Comparison of ENCODE assay signal across 17 cellular contexts in genomic region chr9:127553793-127554192, GRCh38. TPM values are rescaled to one million over a fixed set of nuclear protein-coding genes. Genes with fewer than 3 reads are reported as not detected.
A peak's percentile ranks its signal among the peaks of the same experiment; 100 is the strongest.
DNase-seq lines count a peak whose midpoint lies in the region; TF ChIP-seq lines count a peak whose summit lies in the region.
"Had no signal": no experiment of that assay in that cellular context is flagged by ENCODE, and none has a peak within 500 bp of the region (broad histone marks: within the 10 kb centered on the region; RNA-seq: fewer than 3 reads in every experiment).

No MANE protein-coding gene starts in this region.

- no peak for TF ChIP-seq CTCF in MCF 10A (IDR thresholded peaks at IDR 0.05; ENCODE audit: unreplicated experiment)
- no peak for TF ChIP-seq CTCF in mammary epithelial cell (conservative IDR thresholded peaks at IDR 0.05 in 1 of 2, IDR thresholded peaks at IDR 0.05 in 1 of 2; ENCODE audit: extremely low read depth in 1 of 2, insufficient read depth in 1 of 2, low read depth in 1 of 2, low read length in 2 of 2)
- no peak for TF ChIP-seq CTCF in ascending aorta (IDR thresholded peaks at IDR 0.05)
- no peak for TF ChIP-seq CTCF in type B pancreatic cell (conservative IDR thresholded peaks at IDR 0.05)
- TF ChIP-seq CTCF in progenitor cell of endocrine pancreas (IDR thresholded peaks at IDR 0.05; ENCODE audit: unreplicated experiment): no peak
- no peak for TF ChIP-seq CTCF in dorsolateral prefrontal cortex (IDR thresholded peaks at IDR 0.05 in 54 of 56, conservative IDR thresholded peaks at IDR 0.05 in 2 of 56; ENCODE audit: low read depth in 1 of 56, partially characterized antibody in 56 of 56)

- BruUV-seq in MCF 10A (replicated peaks; lab: Mats Ljungman, UMichigan) (no TSS peak), mammary epithelial cell (replicated peaks; lab: Mats Ljungman, UMichigan) (no TSS peak)

- peaks cover 3% of the 10 kb centered on the region for H3K36me3 ChIP-seq in mammary epithelial cell (ENCODE audit: insufficient read depth, low read length)
- peaks cover 0 to 2% of the 10 kb centered on the region in 2 donors for H3K36me3 ChIP-seq in ascending aorta
- peaks cover 6 to 7% of the 10 kb centered on the region in 2 donors for H3K36me3 ChIP-seq in muscle layer of duodenum (ENCODE audit: control insufficient read depth in 1 of 2, insufficient read depth in 2 of 2, low read length in 2 of 2)

- no peak overlapping the region for H3K4me2 ChIP-seq in mammary epithelial cell (ENCODE audit: insufficient read depth, low read depth, low read length)

- peaks cover 8% of the 10 kb centered on the region for H4K20me1 ChIP-seq in mammary epithelial cell (ENCODE audit: insufficient read depth, low read length)

- H3K4me3 ChIP-seq in mammary epithelial cell (replicated peaks in 1 of 3; ENCODE audit: insufficient read depth in 1 of 3, low read depth in 2 of 3, low read length in 3 of 3) (no peak overlapping the region), ascending aorta (no peak overlapping the region), muscle layer of duodenum (ENCODE audit: low read depth in 1 of 2, low read length in 2 of 2) (no peak overlapping the region), dorsolateral prefrontal cortex (no peak overlapping the region)

- peaks cover 98% of the 10 kb centered on the region for H3K79me2 ChIP-seq in mammary epithelial cell (ENCODE audit: insufficient read depth, low read length)

- POLR2A ChIA-PET in MCF 10A (lab: Yijun Ruan, JAX): interaction anchor here (0.6 to 5.2 kb wide), 4 partner anchors 8 to 53 kb away, joined by 3 to 24 read pairs (median 7); no protein-coding TSS in a partner anchor

- intact Hi-C loops in MCF 10A (cut with micrococcal nuclease) (no loop called here), mammary epithelial cell (cut with micrococcal nuclease) (no loop called here), ascending aorta (cut with DNase I) (no loop called here), dorsolateral prefrontal cortex (cut with DNase I) (no loop called here)

- no peaks in the 10 kb centered on the region for H3K27me3 Mint-ChIP-seq in MCF 10A (ENCODE audit: insufficient read depth, unreplicated experiment)
- no peaks in the 10 kb centered on the region for H3K27me3 Mint-ChIP-seq in type B pancreatic cell
- H3K27me3 Mint-ChIP-seq in progenitor cell of endocrine pancreas: no peaks in the 10 kb centered on the region
- peaks cover 0 to 2% (median 1%) of the 10 kb centered on the region in 3 donors for H3K27me3 Mint-ChIP-seq in immature natural killer cell (ENCODE audit: low read depth in 3 of 3)
- H3K27me3 Mint-ChIP-seq: activated naive CD8-positive, alpha-beta T cell; naive thymus-derived CD8-positive, alpha-beta T cell; stimulated activated naive B cell treated with anti-CD40 and anti-IgM and Interleukin-4, amounts not matched to agents 10 μg/mL and 1 μg/mL and 100 μg/mL, for 72 hours had no signal

- no peak overlapping the region for H3K27ac ChIP-seq in mammary epithelial cell (ENCODE audit: insufficient read depth, low read depth, low read length)
- peak overlapping the region; percentile 3 to 26 for H3K27ac ChIP-seq in ascending aorta
- H3K27ac ChIP-seq in muscle layer of duodenum (ENCODE audit: low read length): peak overlapping the region; percentile 36
- H3K27ac ChIP-seq in dorsolateral prefrontal cortex: no peak overlapping the region

- H3K9ac ChIP-seq in mammary epithelial cell (ENCODE audit: insufficient read depth, low read length): no peak overlapping the region

- in situ Hi-C loops in mammary epithelial cell (cut with MboI; ENCODE audit: low sequenced_read_pairs in 2 of 2): no loop called here

- H3K27me3 ChIP-seq in mammary epithelial cell (ENCODE audit: insufficient read depth, low read length): no peaks in the 10 kb centered on the region
- H3K27me3 ChIP-seq in ascending aorta: no peaks in the 10 kb centered on the region
- H3K27me3 ChIP-seq in muscle layer of duodenum (ENCODE audit: low read depth, low read length): no peaks in the 10 kb centered on the region
- H3K27me3 ChIP-seq in dorsolateral prefrontal cortex: no peaks in the 10 kb centered on the region

- H3K9me3 ChIP-seq in mammary epithelial cell (replicated peaks; ENCODE audit: insufficient read depth, low read length) (no peaks in the 10 kb centered on the region), ascending aorta (no peaks in the 10 kb centered on the region), muscle layer of duodenum (ENCODE audit: control insufficient read depth in 1 of 2, low read length in 2 of 2) (no peaks in the 10 kb centered on the region)

- H3K36me3 Mint-ChIP-seq in MCF 10A (ENCODE audit: insufficient read depth, unreplicated experiment) (peaks cover 58% of the 10 kb centered on the region), type B pancreatic cell (peaks cover 20% of the 10 kb centered on the region), progenitor cell of endocrine pancreas (ENCODE audit: insufficient read depth) (no peaks in the 10 kb centered on the region), immature natural killer cell (no peaks in the 10 kb centered on the region)
- H3K36me3 Mint-ChIP-seq: activated naive CD8-positive, alpha-beta T cell; naive thymus-derived CD8-positive, alpha-beta T cell; stimulated activated naive B cell treated with anti-CD40 and anti-IgM and Interleukin-4, amounts not matched to agents 10 μg/mL and 1 μg/mL and 100 μg/mL, for 72 hours had no signal

- H3K4me3 Mint-ChIP-seq in MCF 10A (ENCODE audit: unreplicated experiment) (no peak overlapping the region), type B pancreatic cell (peak overlapping the region; percentile 67), progenitor cell of endocrine pancreas (ENCODE audit: low read depth) (no peak overlapping the region), immature natural killer cell (no peak overlapping the region)
- H3K4me3 Mint-ChIP-seq: activated naive CD8-positive, alpha-beta T cell; stimulated activated naive B cell treated with anti-CD40 and anti-IgM and Interleukin-4, amounts not matched to agents 10 μg/mL and 1 μg/mL and 100 μg/mL, for 72 hours had no signal

- no peaks in the 10 kb centered on the region for H3K9me3 Mint-ChIP-seq in MCF 10A (ENCODE audit: unreplicated experiment)
- no peaks in the 10 kb centered on the region for H3K9me3 Mint-ChIP-seq in type B pancreatic cell
- no peaks in the 10 kb centered on the region for H3K9me3 Mint-ChIP-seq in progenitor cell of endocrine pancreas (ENCODE audit: low read depth)
- H3K9me3 Mint-ChIP-seq in immature natural killer cell: no peaks in the 10 kb centered on the region
- H3K9me3 Mint-ChIP-seq: naive thymus-derived CD8-positive, alpha-beta T cell; stimulated activated naive B cell treated with anti-CD40 and anti-IgM and Interleukin-4, amounts not matched to agents 10 μg/mL and 1 μg/mL and 100 μg/mL, for 72 hours had no signal

- no peak overlapping the region for H2AFZ ChIP-seq in mammary epithelial cell (ENCODE audit: low read depth, low read length)

- CTCF ChIA-PET in MCF 10A (lab: Yijun Ruan, JAX): interaction anchor here (0.8 to 2.4 kb wide), 4 partner anchors 16 to 55 kb away, joined by 3 to 6 read pairs (median 5); no protein-coding TSS in a partner anchor
- CTCF ChIA-PET in mammary epithelial cell (lab: Charles Lee; ENCODE audit: low non-redundant PET): no interaction called here

- 76% methylated on average over 3 of the region's 4 CpGs for WGBS in mammary epithelial cell (ENCODE audit: low coverage, missing lambda C conversion rate)

- DNase-seq in MCF 10A (ENCODE audit: unreplicated experiment) (no peak), mammary epithelial cell (no peak), ascending aorta (ENCODE audit: low spot score in 2 of 2) (no peak), type B pancreatic cell (ENCODE audit: extremely low spot score, unreplicated experiment) (no peak), progenitor cell of endocrine pancreas (ENCODE audit: low spot score, unreplicated experiment) (no peak), immature natural killer cell (no peak), dorsolateral prefrontal cortex (no peak)
- DNase-seq: activated CD4-positive, alpha-beta T cell treated with anti-CD3 and anti-CD28 coated beads, Interleukin-2, amount 50 U/mL, for 4 hours; activated T-cell treated with anti-CD3 and anti-CD28 coated beads, Interleukin-2, amount 50 U/mL, for 48 hours; naive thymus-derived CD8-positive, alpha-beta T cell; NCI-H1694 treated with DMSO at 0.1 percent for 48 hours; NCI-H345; NK-92 treated with Interleukin-12 subunit alpha and Interleukin-12 subunit beta, amount 100 ng/mL, for 24 hours; stimulated activated naive B cell treated with anti-CD40 and anti-IgM and Interleukin-4, amounts not matched to agents 10 μg/mL and 1 μg/mL and 100 μg/mL, for 72 hours; SW 1271 had no signal

- H3K4me1 Mint-ChIP-seq in MCF 10A (ENCODE audit: insufficient read depth, unreplicated experiment) (peaks cover 37% of the 10 kb centered on the region), type B pancreatic cell (ENCODE audit: unreplicated experiment) (peaks cover 43% of the 10 kb centered on the region), progenitor cell of endocrine pancreas (ENCODE audit: low read depth) (peaks cover 21% of the 10 kb centered on the region), immature natural killer cell (peaks cover 29 to 32% of the 10 kb centered on the region in 2 donors)

- dilution Hi-C loops in mammary epithelial cell (cut with HindIII; ENCODE audit: low sequenced_read_pairs): no loop called here

- H3K4me1 ChIP-seq in mammary epithelial cell (ENCODE audit: insufficient read depth, low read length) (peaks cover 50% of the 10 kb centered on the region), ascending aorta (peaks cover 20 to 42% of the 10 kb centered on the region in 2 donors), muscle layer of duodenum (ENCODE audit: control insufficient read depth in 1 of 2, insufficient read depth in 2 of 2, low read length in 2 of 2) (peaks cover 44 to 50% of the 10 kb centered on the region in 2 donors)

- H3K27ac Mint-ChIP-seq in MCF 10A (ENCODE audit: low read depth, unreplicated experiment) (peak overlapping the region; percentile 67), type B pancreatic cell (peak overlapping the region; percentile 98), progenitor cell of endocrine pancreas (no peak overlapping the region), immature natural killer cell (peak overlapping the region in 3 of 6 donors; percentile 23 to 45 (median 35))
- H3K27ac Mint-ChIP-seq: activated naive CD8-positive, alpha-beta T cell; stimulated activated naive B cell treated with anti-CD40 and anti-IgM and Interleukin-4, amounts not matched to agents 10 μg/mL and 1 μg/mL and 100 μg/mL, for 72 hours had no signal

RNA-seq across cellular contexts. Expression of gene STXBP1, which starts 58.3 kb away (rescaled TPM):
- 20.0 and 36.6 TPM in 2 replicates for total RNA-seq in MCF 10A (2022)
- total RNA-seq in mammary epithelial cell: 10 to 100 TPM; 32.5 to 72.5 TPM
- polyA plus RNA-seq in mammary epithelial cell: 31.6 TPM
- polyA minus RNA-seq in mammary epithelial cell: 107 TPM
- 29.3 TPM for total RNA-seq in ascending aorta
- 43.1 and 48.8 TPM in 2 replicates for total RNA-seq in type B pancreatic cell (ENCODE audit: low replicate concordance)
- 23.4 and 24.8 TPM in 2 replicates for total RNA-seq in progenitor cell of endocrine pancreas
- under 1 TPM in 2 of 3 donors, not detected in 1; 0.59 to 0.99 TPM for polyA plus RNA-seq in immature natural killer cell
- 1,000 to 10,000 TPM in 52 of 120 experiments, 100 to 1,000 TPM in 68; 334 to 1,348 (median 969) TPM for total RNA-seq in dorsolateral prefrontal cortex

Comparison
In these comparisons a context has a peak if more than half of its experiments do, and no peak if none do; other contexts are left out.
1. H3K27ac ChIP-seq: peak in ascending aorta (2 of 2) and muscle layer of duodenum (single experiment); none in mammary epithelial cell (single experiment) and dorsolateral prefrontal cortex (0 of 59).